1 cellular context compared by ENCODE assay signal in the genomic region with DNA sequence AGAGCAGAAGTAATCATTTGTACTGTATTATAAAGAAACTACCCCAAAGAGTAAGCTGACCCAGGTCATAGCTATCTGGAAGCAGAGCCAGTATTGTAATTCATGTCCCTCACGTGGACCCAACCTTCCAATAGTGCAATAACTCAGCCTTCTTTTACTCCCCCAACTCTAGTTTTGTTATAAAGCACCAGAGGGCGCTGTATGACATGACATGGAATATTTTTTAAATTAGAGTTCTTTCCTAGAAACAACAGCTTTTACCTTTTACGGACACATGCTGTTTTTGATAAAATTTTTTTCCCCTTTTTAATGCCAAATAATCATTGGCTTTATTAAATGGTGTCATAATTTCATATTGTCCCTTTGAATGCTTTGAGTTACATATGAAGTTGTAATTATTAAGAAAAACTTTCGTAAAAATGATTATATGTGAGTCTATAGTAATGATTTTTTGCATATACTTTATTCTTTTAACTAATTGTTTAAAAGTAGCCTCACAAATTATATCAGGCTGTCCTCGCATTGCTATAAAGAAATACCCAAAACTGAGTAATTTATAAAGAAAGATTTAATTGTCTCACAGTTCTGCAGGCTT.
A peak's percentile ranks its signal among the peaks of the same experiment; 100 is the strongest.
TF ChIP-seq lines count a peak whose summit lies in the region.

No MANE protein-coding gene starts in this region.

TF ChIP-seq in H1, 55 proteins besides CTCF, POLR2A, EP300 and RAD21:
- no peak for TF ChIP-seq CBX5 (IDR thresholded peaks at IDR 0.05; ENCODE audit: low read depth, low read length)
- no peak for TF ChIP-seq RNF2 (IDR thresholded peaks at IDR 0.05; ENCODE audit: borderline replicate concordance, low read depth, low read length, missing control alignments, poor library complexity, severe bottlenecking)
- TF ChIP-seq BACH1 (IDR thresholded peaks at IDR 0.05; ENCODE audit: low read length) = 0 out of 2 replicates have a peak, but pooled peaks have one; percentile 19
- TF ChIP-seq, protein P1, sequence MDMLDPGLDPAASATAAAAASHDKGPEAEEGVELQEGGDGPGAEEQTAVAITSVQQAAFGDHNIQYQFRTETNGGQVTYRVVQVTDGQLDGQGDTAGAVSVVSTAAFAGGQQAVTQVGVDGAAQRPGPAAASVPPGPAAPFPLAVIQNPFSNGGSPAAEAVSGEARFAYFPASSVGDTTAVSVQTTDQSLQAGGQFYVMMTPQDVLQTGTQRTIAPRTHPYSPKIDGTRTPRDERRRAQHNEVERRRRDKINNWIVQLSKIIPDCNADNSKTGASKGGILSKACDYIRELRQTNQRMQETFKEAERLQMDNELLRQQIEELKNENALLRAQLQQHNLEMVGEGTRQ (IDR thresholded peaks at IDR 0.05; ENCODE audit: low read length) = 0 out of 2 replicates have a peak, but pooled peaks have one; percentile 46
- no peak for TF ChIP-seq GTF2F1 (IDR thresholded peaks at IDR 0.05; ENCODE audit: borderline replicate concordance, low read depth, low read length)
- TF ChIP-seq, protein P2, sequence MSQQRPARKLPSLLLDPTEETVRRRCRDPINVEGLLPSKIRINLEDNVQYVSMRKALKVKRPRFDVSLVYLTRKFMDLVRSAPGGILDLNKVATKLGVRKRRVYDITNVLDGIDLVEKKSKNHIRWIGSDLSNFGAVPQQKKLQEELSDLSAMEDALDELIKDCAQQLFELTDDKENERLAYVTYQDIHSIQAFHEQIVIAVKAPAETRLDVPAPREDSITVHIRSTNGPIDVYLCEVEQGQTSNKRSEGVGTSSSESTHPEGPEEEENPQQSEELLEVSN (IDR thresholded peaks at IDR 0.05) = no peak
- no peak for TF ChIP-seq TCF12 (IDR thresholded peaks at IDR 0.05; ENCODE audit: low read depth, low read length)
- no peak for TF ChIP-seq SAP30 (IDR thresholded peaks at IDR 0.05; ENCODE audit: insufficient read depth, insufficient replicate concordance, low read length)
- TF ChIP-seq HDAC2 (IDR thresholded peaks at IDR 0.05; ENCODE audit: borderline replicate concordance in 1 of 2, low read depth in 2 of 2, low read length in 2 of 2) = no peak
- no peak for TF ChIP-seq TAF7 (optimal IDR thresholded peaks at IDR 0.05; ENCODE audit: borderline replicate concordance, low read depth, low read length)
- no peak for TF ChIP-seq KDM5A (IDR thresholded peaks at IDR 0.05; ENCODE audit: low read length)
- no peak for TF ChIP-seq SIN3A (conservative IDR thresholded peaks at IDR 0.05 in 1 of 2, IDR thresholded peaks at IDR 0.05 in 1 of 2; ENCODE audit: low read depth in 1 of 2, low read length in 2 of 2)
- no peak for TF ChIP-seq JUND (IDR thresholded peaks at IDR 0.05; ENCODE audit: low read length)
- no peak for TF ChIP-seq CREB1 (IDR thresholded peaks at IDR 0.05)
- TF ChIP-seq CHD2 (IDR thresholded peaks at IDR 0.05; ENCODE audit: low read length) = no peak
